Comparison of ENCODE assay signal across 1 cellular context in genomic region chr4:177558995-177559394, GRCh38.
A peak's percentile ranks its signal among the peaks of the same experiment; 100 is the strongest.
TF ChIP-seq lines count a peak whose summit lies in the region.

No MANE protein-coding gene starts in this region.

TF ChIP-seq in WTC11, 78 proteins besides CTCF, POLR2A, EP300 and RAD21:
- TF ChIP-seq ZNF423 (CRISPR knock-in tag; IDR thresholded peaks at IDR 0.05) (peak; percentile 99), NFYB (CRISPR knock-in tag; conservative IDR thresholded peaks at IDR 0.05; ENCODE audit: low read depth) (no peak), SP1 (CRISPR knock-in tag; conservative IDR thresholded peaks at IDR 0.05) (0 out of 2 replicates have a peak, but pooled peaks have one; percentile 29)
